In the genomic region with DNA sequence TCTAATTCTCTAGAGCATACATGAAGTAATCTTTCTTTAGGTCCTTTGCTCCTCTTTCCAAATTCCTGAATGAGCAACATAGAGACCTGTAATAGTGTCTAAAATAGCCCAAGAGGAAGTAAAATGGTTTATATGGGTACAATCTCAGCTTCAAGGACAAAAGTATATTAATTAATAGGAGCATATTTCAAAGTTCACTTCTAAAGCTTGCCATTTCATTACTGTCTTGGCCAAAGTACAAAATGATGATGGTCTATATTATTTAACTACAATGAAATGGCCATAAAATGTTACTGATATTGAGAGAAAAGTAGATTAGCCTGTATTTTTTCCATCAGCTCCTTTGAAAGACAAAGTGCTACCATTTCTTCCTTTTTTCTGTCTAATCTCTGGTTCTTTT, we compare ENCODE assay signal across 9 cellular contexts.
"Had no signal": no experiment of that assay in that cellular context is flagged by ENCODE, and none has a peak within 500 bp of the region (broad histone marks: within the 10 kb centered on the region; RNA-seq: fewer than 3 reads in every experiment).

No MANE protein-coding gene starts in this region.

- DNase-seq: GM23248, GOT3, H7, HFFc6, IMR-90, KG1 had no signal

- H3K4me1 ChIP-seq: HAP-1 had no signal

- H3K4me3 ChIP-seq: GM23248, HAP-1, K562 had no signal

- H3K9me3 ChIP-seq: HAP-1 had no signal

- H3K9ac ChIP-seq: GM23248 had no signal

- H3K36me3 ChIP-seq: HAP-1 had no signal

- FAIRE-seq: K562 had no signal

- H3K27ac ChIP-seq: GM23248 had no signal

- ATAC-seq: HCT116, K562 had no signal

- H2AFZ ChIP-seq: GM23248 had no signal
